ENCODE assay signal across 21 cellular contexts in genomic region chr7:142432386-142432785, GRCh38.
A peak's percentile ranks its signal among the peaks of the same experiment; 100 is the strongest.
DNase-seq lines count a peak whose midpoint lies in the region; ATAC-seq and TF ChIP-seq lines count a peak whose summit lies in the region.
"Had no signal": no experiment of that assay in that cellular context is flagged by ENCODE, and none has a peak within 500 bp of the region (broad histone marks: within the 10 kb centered on the region; RNA-seq: fewer than 3 reads in every experiment).

No MANE protein-coding gene starts in this region.

- TF ChIP-seq CTCF in activated CD8-positive, alpha-beta T cell treated with anti-CD3 and anti-CD28 coated beads for 36 hours (IDR thresholded peaks at IDR 0.05), result no peak
- no peak for TF ChIP-seq CTCF in DND-41 (IDR thresholded peaks at IDR 0.05; ENCODE audit: borderline replicate concordance, extremely low read depth, low read length, poor library complexity, severe bottlenecking)

- H3K79me2 ChIP-seq in DND-41 (ENCODE audit: insufficient read depth, low read length), result peaks cover 13% of the 10 kb centered on the region; the same call in 1 of the 2 replicates

- no peak overlapping the region for H3K9ac ChIP-seq in DND-41 (ENCODE audit: low read depth, low read length)
- H3K9ac ChIP-seq: BLaER1 treated with 17β-estradiol and CSF1 and Interleukin-3, amounts not matched to agents 10 nM and 100 nM; GM23248 had no signal

- intact Hi-C loops in activated CD8-positive, alpha-beta T cell treated with anti-CD3 and anti-CD28 coated beads for 36 hours (cut with micrococcal nuclease), result no loop called here

- ATAC-seq in activated CD8-positive, alpha-beta T cell treated with anti-CD3 and anti-CD28 coated beads, Interleukin-2, amount 10 ng/mL, durations not matched to agents 7 days and 5 days, result no peak
- no peak for ATAC-seq in activated CD8-positive, alpha-beta T cell treated with anti-CD3 and anti-CD28 coated beads for 36 hours
- no peak for ATAC-seq in DND-41 (ENCODE audit: insufficient read depth, low read depth)
- no peak for ATAC-seq in GM21786 (IDR thresholded peaks at IDR 0.05; ENCODE audit: unreplicated experiment)
- ATAC-seq: A549 had no signal

- H3K4me3 ChIP-seq in DND-41 (ENCODE audit: low read depth in 1 of 2, low read length in 2 of 2), result no peak overlapping the region
- no peak overlapping the region for H3K4me3 ChIP-seq in MG63
- H3K4me3 ChIP-seq: A549; BLaER1 treated with 17β-estradiol and CSF1 and Interleukin-3, amounts not matched to agents 10 nM and 100 nM; GM23248 had no signal

- peak overlapping the region; percentile 39 for H3K27ac Mint-ChIP-seq in activated CD8-positive, alpha-beta T cell treated with anti-CD3 and anti-CD28 coated beads, Interleukin-2, amount 10 ng/mL, durations not matched to agents 7 days and 5 days
- H3K27ac Mint-ChIP-seq in activated CD8-positive, alpha-beta T cell treated with anti-CD3 and anti-CD28 coated beads for 36 hours, result no peak overlapping the region
- H3K27ac Mint-ChIP-seq: CD14-positive monocyte had no signal

- peaks cover 3% of the 10 kb centered on the region for H3K27me3 Mint-ChIP-seq in activated CD8-positive, alpha-beta T cell treated with anti-CD3 and anti-CD28 coated beads, Interleukin-2, amount 10 ng/mL, durations not matched to agents 7 days and 5 days (ENCODE audit: low read depth)
- H3K27me3 Mint-ChIP-seq in activated CD8-positive, alpha-beta T cell treated with anti-CD3 and anti-CD28 coated beads for 36 hours, result no peaks in the 10 kb centered on the region

- H3K4me3 Mint-ChIP-seq in activated CD8-positive, alpha-beta T cell treated with anti-CD3 and anti-CD28 coated beads, Interleukin-2, amount 10 ng/mL, durations not matched to agents 7 days and 5 days, result no peak overlapping the region
- H3K4me3 Mint-ChIP-seq in activated CD8-positive, alpha-beta T cell treated with anti-CD3 and anti-CD28 coated beads for 36 hours, result no peak overlapping the region
- H3K4me3 Mint-ChIP-seq: CD14-positive monocyte had no signal

- H3K36me3 Mint-ChIP-seq in activated CD8-positive, alpha-beta T cell treated with anti-CD3 and anti-CD28 coated beads, Interleukin-2, amount 10 ng/mL, durations not matched to agents 7 days and 5 days (ENCODE audit: low read depth), result no peaks in the 10 kb centered on the region
- no peaks in the 10 kb centered on the region for H3K36me3 Mint-ChIP-seq in activated CD8-positive, alpha-beta T cell treated with anti-CD3 and anti-CD28 coated beads for 36 hours (ENCODE audit: low read depth)
- H3K36me3 Mint-ChIP-seq: CD14-positive monocyte; CD4-positive, alpha-beta memory T cell had no signal

- H3K27me3 ChIP-seq in DND-41 (ENCODE audit: insufficient read depth, low read length, poor library complexity) (no peaks in the 10 kb centered on the region), MG63 (no peaks in the 10 kb centered on the region)
- H3K27me3 ChIP-seq: BE2C; BLaER1 treated with 17β-estradiol and CSF1 and Interleukin-3, amounts not matched to agents 10 nM and 100 nM had no signal

- H3K27ac ChIP-seq in DND-41 (ENCODE audit: low read length), result peak overlapping the region; percentile 57
- H3K27ac ChIP-seq: A549; BLaER1 treated with 17β-estradiol and CSF1 and Interleukin-3, amounts not matched to agents 10 nM and 100 nM; GM23248 had no signal

- no peaks in the 10 kb centered on the region for H3K9me3 Mint-ChIP-seq in activated CD8-positive, alpha-beta T cell treated with anti-CD3 and anti-CD28 coated beads, Interleukin-2, amount 10 ng/mL, durations not matched to agents 7 days and 5 days (ENCODE audit: insufficient read depth)
- H3K9me3 Mint-ChIP-seq in activated CD8-positive, alpha-beta T cell treated with anti-CD3 and anti-CD28 coated beads for 36 hours, result no peaks in the 10 kb centered on the region
- H3K9me3 Mint-ChIP-seq: CD4-positive, alpha-beta memory T cell had no signal

- H3K4me2 ChIP-seq in DND-41 (ENCODE audit: insufficient read depth, low read length), result no peak overlapping the region
- H3K4me2 ChIP-seq: A549; BLaER1 treated with 17β-estradiol and CSF1 and Interleukin-3, amounts not matched to agents 10 nM and 100 nM had no signal

- H3K36me3 ChIP-seq in DND-41 (ENCODE audit: insufficient read depth, low read length), result no peaks in the 10 kb centered on the region
- H3K36me3 ChIP-seq in MG63, result no peaks in the 10 kb centered on the region
- H3K36me3 ChIP-seq: BE2C had no signal

- peaks cover 51% of the 10 kb centered on the region for H3K4me1 ChIP-seq in DND-41 (ENCODE audit: insufficient read depth, low read length)
- H3K4me1 ChIP-seq: A549, BE2C had no signal

- H3K9me3 ChIP-seq in DND-41 (ENCODE audit: insufficient read depth, low read length, severe bottlenecking) (no peaks in the 10 kb centered on the region), MG63 (no peaks in the 10 kb centered on the region)
- H3K9me3 ChIP-seq: A549, BE2C had no signal

- CTCF ChIA-PET in activated CD8-positive, alpha-beta T cell treated with anti-CD3 and anti-CD28 coated beads, Interleukin-2, amount 10 ng/mL, durations not matched to agents 7 days and 5 days (lab: Charles Lee), result interaction anchor here (4.1 kb wide), 1 partner anchor 28 kb away, joined by 16 read pairs; no protein-coding TSS in a partner anchor
- CTCF ChIA-PET in activated CD8-positive, alpha-beta T cell treated with anti-CD3 and anti-CD28 coated beads for 36 hours (lab: Charles Lee), result interaction anchor here (1.5 to 2.4 kb wide), 2 partner anchors 9 to 47 kb away, joined by 4 to 7 read pairs; no protein-coding TSS in a partner anchor

- H2AFZ ChIP-seq in DND-41 (ENCODE audit: low read depth, low read length), result no peak overlapping the region
- H2AFZ ChIP-seq: GM23248 had no signal

- DNase-seq in activated CD8-positive, alpha-beta T cell treated with anti-CD3 and anti-CD28 coated beads, Interleukin-2, amount 10 ng/mL, durations not matched to agents 7 days and 5 days, result no peak
- DNase-seq in activated CD8-positive, alpha-beta T cell treated with anti-CD3 and anti-CD28 coated beads for 36 hours, result no peak
- DNase-seq in DND-41 (no peak), islet precursor cell (peak; percentile 54), MG63 (no peak)
- DNase-seq: 8988T; ACHN; AML-193; BE2C; Calu3; CD4-positive, alpha-beta memory T cell; COR-L47; DMS53; DMS79 treated with DMSO at 0.1 percent for 48 hours; GM23248; H7; HCEC 1CT had no signal

- POLR2A ChIA-PET in activated CD8-positive, alpha-beta T cell treated with anti-CD3 and anti-CD28 coated beads, Interleukin-2, amount 10 ng/mL, durations not matched to agents 7 days and 5 days (lab: Charles Lee), result interaction anchor here (1.1 kb wide), 1 partner anchor 375 kb away, joined by 3 read pairs; no protein-coding TSS in a partner anchor
- POLR2A ChIA-PET in activated CD8-positive, alpha-beta T cell treated with anti-CD3 and anti-CD28 coated beads for 36 hours (lab: Charles Lee), result no interaction called here

- peaks cover 33% of the 10 kb centered on the region for H3K4me1 Mint-ChIP-seq in activated CD8-positive, alpha-beta T cell treated with anti-CD3 and anti-CD28 coated beads, Interleukin-2, amount 10 ng/mL, durations not matched to agents 7 days and 5 days (ENCODE audit: low read depth)
- peaks cover 35% of the 10 kb centered on the region for H3K4me1 Mint-ChIP-seq in activated CD8-positive, alpha-beta T cell treated with anti-CD3 and anti-CD28 coated beads for 36 hours (ENCODE audit: low read depth)

- H4K20me1 ChIP-seq in DND-41 (ENCODE audit: insufficient read depth, low read length), result no peaks in the 10 kb centered on the region
- H4K20me1 ChIP-seq: BLaER1 treated with 17β-estradiol and CSF1 and Interleukin-3, amounts not matched to agents 10 nM and 100 nM had no signal
